1 cellular context compared by ENCODE assay signal in genomic region chr2:38876407-38876806, GRCh38.
A peak's percentile ranks its signal among the peaks of the same experiment; 100 is the strongest.
TF ChIP-seq lines count a peak whose summit lies in the region.

No MANE protein-coding gene starts in this region.

TF ChIP-seq in K562, 482 proteins besides CTCF, POLR2A, EP300 and RAD21 (continued from another document):
- TF ChIP-seq VEZF1 (CRISPR knock-in tag; IDR thresholded peaks at IDR 0.05) (peak; percentile 1; the same call in 1 of the 2 replicates), ZNF696 (CRISPR knock-in tag; conservative IDR thresholded peaks at IDR 0.05) (no peak)
